ENCODE assay signal across 29 cellular contexts in genomic region chr2:179170897-179171296, GRCh38.
"Had no signal": no experiment of that assay in that cellular context is flagged by ENCODE, and none has a peak within 500 bp of the region (broad histone marks: within the 10 kb centered on the region; RNA-seq: fewer than 3 reads in every experiment).

No MANE protein-coding gene starts in this region.

- H2AFZ ChIP-seq: hepatocyte had no signal

- H3K36me3 ChIP-seq: adrenal gland, brain microvascular endothelial cell, ovary, prostate gland, uterus had no signal

- H3K27ac Mint-ChIP-seq: activated naive CD8-positive, alpha-beta T cell; activated T-helper 2 cell treated with anti-CD3 and anti-CD28 coated beads, Interferon-gamma antibody, Interleukin-2, Interleukin-4, amounts not matched to agents 10 μg/mL and 5 μg/mL and 100 μg/mL, durations not matched to agents 14 hours and 24 hours and 36 hours; immature natural killer cell; mesothelial cell of epicardium; natural killer cell had no signal

- H3K4me2 ChIP-seq: hepatocyte had no signal

- H3K4me3 Mint-ChIP-seq: activated naive CD8-positive, alpha-beta T cell; activated T-cell treated with anti-CD3 and anti-CD28 coated beads, Interleukin-2, amount 50 U/mL, for 4 hours; central memory CD8-positive, alpha-beta T cell; immature natural killer cell; mesothelial cell of epicardium; natural killer cell had no signal

- H3K4me3 ChIP-seq: adrenal gland, ascending aorta, hepatocyte, lung, ovary, prostate gland, testis, uterus had no signal

- H3K27me3 ChIP-seq: adrenal gland, ascending aorta, brain microvascular endothelial cell, foreskin keratinocyte, hepatocyte, neutrophil, ovary, testis, uterus had no signal

- H3K79me2 ChIP-seq: hepatocyte had no signal

- H3K27ac ChIP-seq: adrenal gland, ascending aorta, brain microvascular endothelial cell, foreskin keratinocyte, hepatocyte, neutrophil, ovary, prostate gland, testis, uterus had no signal

- ATAC-seq: activated T-cell treated with anti-CD3 and anti-CD28 coated beads, Interleukin-2, amount 50 U/mL, for 4 hours; foreskin keratinocyte; left lobe of liver; natural killer cell had no signal

- H3K9me3 Mint-ChIP-seq: activated T-helper 2 cell treated with anti-CD3 and anti-CD28 coated beads, Interferon-gamma antibody, Interleukin-2, Interleukin-4, amounts not matched to agents 10 μg/mL and 5 μg/mL and 100 μg/mL, durations not matched to agents 14 hours and 24 hours and 36 hours; immature natural killer cell had no signal

- H3K27me3 Mint-ChIP-seq: activated naive CD8-positive, alpha-beta T cell; central memory CD8-positive, alpha-beta T cell had no signal

- DNase-seq: activated CD4-positive, alpha-beta T cell treated with anti-CD3 and anti-CD28 coated beads for 4 hours; activated CD4-positive, alpha-beta T cell treated with anti-CD3 and anti-CD28 coated beads, Interleukin-2, amount 50 U/mL, for 48 hours; activated CD4-positive, CD25-positive, alpha-beta regulatory T cell; activated CD8-positive, alpha-beta memory T cell treated with anti-CD3 and anti-CD28 coated beads, Interleukin-2, amount 50 U/mL, for 48 hours; activated naive CD4-positive, alpha-beta T cell; activated T-cell treated with anti-CD3 and anti-CD28 coated beads, Interleukin-2, amount 50 U/mL, for 4 hours; adrenal gland; brain microvascular endothelial cell; effector memory CD4-positive, alpha-beta T cell; foreskin keratinocyte; immature natural killer cell; natural killer cell; ovary; stimulated activated CD4-positive, alpha-beta T cell treated with anti-CD3 and anti-CD28 coated beads, Interleukin-2, amount 100 ng/mL, for 48 hours; stimulated activated CD8-positive, alpha-beta memory T cell treated with anti-CD3 and anti-CD28 coated beads, Interleukin-4, amount 100 ng/mL, for 48 hours; stimulated activated naive CD4-positive, alpha-beta T cell; testis; trophoblast cell; uterus had no signal

- H3K9me3 ChIP-seq: adrenal gland, ascending aorta, neutrophil, ovary, prostate gland, testis, uterus had no signal

- H3K4me1 ChIP-seq: adrenal gland, ascending aorta, foreskin keratinocyte, prostate gland, testis, uterus had no signal

- H3K4me1 Mint-ChIP-seq: central memory CD8-positive, alpha-beta T cell; immature natural killer cell; mesothelial cell of epicardium; natural killer cell had no signal
